Comparison of ENCODE assay signal across 9 cellular contexts in genomic region chr18:26215247-26215970, GRCh38. TPM values are rescaled to one million over a fixed set of nuclear protein-coding genes. Genes with fewer than 3 reads are reported as not detected.
A peak's percentile ranks its signal among the peaks of the same experiment; 100 is the strongest.
DNase-seq lines count a peak whose midpoint lies in the region; ATAC-seq and TF ChIP-seq lines count a peak whose summit lies in the region.
"Had no signal": no experiment of that assay in that cellular context is flagged by ENCODE, and none has a peak within 500 bp of the region (broad histone marks: within the 10 kb centered on the region; RNA-seq: fewer than 3 reads in every experiment).

No MANE protein-coding gene starts in this region.

- no peaks in the 10 kb centered on the region for H3K27me3 Mint-ChIP-seq in T-helper 2 cell treated with Interferon-gamma antibody and Interleukin-4, amounts not matched to agents 5 μg/mL and 100 μg/mL, for 36 hours (ENCODE audit: low read depth)

- H3K79me2 ChIP-seq in mesendoderm (ENCODE audit: control insufficient read depth, insufficient read depth, low read length): no peaks in the 10 kb centered on the region

- H3K9ac ChIP-seq in mesendoderm (ENCODE audit: low read length): no peak overlapping the region

- no peak overlapping the region for H4K5ac ChIP-seq in mesendoderm (ENCODE audit: low read length)

- no CpG with 5 or more reads among the region's 7 CpGs for WGBS in mesendoderm (ENCODE audit: extremely low coverage, insufficient coverage, low lambda C conversion rate)

- no peaks in the 10 kb centered on the region for H3K9me3 ChIP-seq in mucosa of descending colon

- H3K18ac ChIP-seq in mesendoderm (ENCODE audit: low read length): no peak overlapping the region

- H3K36me3 ChIP-seq in mucosa of descending colon (ENCODE audit: low read depth) (no peaks in the 10 kb centered on the region), H7 (replicated peaks; ENCODE audit: control insufficient read depth, insufficient read depth, low read length) (no peaks in the 10 kb centered on the region), mesendoderm (ENCODE audit: control insufficient read depth, insufficient read depth, low read length) (no peaks in the 10 kb centered on the region)

- H3K4me3 ChIP-seq in mucosa of descending colon: no peak overlapping the region
- H3K4me3 ChIP-seq in coronary artery: no peak overlapping the region
- H3K4me3 ChIP-seq in H7 (ENCODE audit: insufficient read depth, low read depth, low read length): no peak overlapping the region
- H3K4me3 ChIP-seq in mesendoderm (ENCODE audit: low read length): no peak overlapping the region

- H3K27ac Mint-ChIP-seq in T-helper 2 cell treated with Interferon-gamma antibody and Interleukin-4, amounts not matched to agents 5 μg/mL and 100 μg/mL, for 36 hours: peak overlapping the region; percentile 98

- no peak overlapping the region for H3K23ac ChIP-seq in mesendoderm (ENCODE audit: low read length)

- H3K36me3 Mint-ChIP-seq in T-helper 2 cell treated with Interferon-gamma antibody and Interleukin-4, amounts not matched to agents 5 μg/mL and 100 μg/mL, for 36 hours (ENCODE audit: low read depth): no peaks in the 10 kb centered on the region

- ATAC-seq in GM19043 (IDR thresholded peaks at IDR 0.05; ENCODE audit: low read depth, unreplicated experiment): peak; percentile 91
- ATAC-seq in HG03025 (IDR thresholded peaks at IDR 0.05; ENCODE audit: low FRiP score, unreplicated experiment): peak; percentile 91
- peak; percentile 85 for ATAC-seq in mucosa of descending colon
- ATAC-seq: Panc1 had no signal

- intact Hi-C loops in mucosa of descending colon (cut with DNase I, micrococcal nuclease): no loop called here

- no peak overlapping the region for H2BK120ac ChIP-seq in mesendoderm (ENCODE audit: low read depth, low read length)

- peaks cover 5% of the 10 kb centered on the region for H3K9me3 Mint-ChIP-seq in T-helper 2 cell treated with Interferon-gamma antibody and Interleukin-4, amounts not matched to agents 5 μg/mL and 100 μg/mL, for 36 hours

- peak; percentile 56 for DNase-seq in T-helper 2 cell treated with Interferon-gamma antibody and Interleukin-4, amounts not matched to agents 5 μg/mL and 100 μg/mL, for 36 hours (ENCODE audit: low spot score)
- DNase-seq in mucosa of descending colon (peak in 1 of 3 donors; percentile 2), coronary artery (ENCODE audit: low spot score) (no peak), H7 (no peak), D341Med (ENCODE audit: low spot score) (no peak), mesendoderm (no peak)

- no peaks in the 10 kb centered on the region for H3K27me3 ChIP-seq in H7 (ENCODE audit: control insufficient read depth, insufficient read depth, low read length)
- no peaks in the 10 kb centered on the region for H3K27me3 ChIP-seq in mesendoderm (ENCODE audit: insufficient read depth, low read length, poor library complexity)

- peaks cover 17% of the 10 kb centered on the region for H3K4me1 Mint-ChIP-seq in T-helper 2 cell treated with Interferon-gamma antibody and Interleukin-4, amounts not matched to agents 5 μg/mL and 100 μg/mL, for 36 hours (ENCODE audit: low read depth)

- no peak overlapping the region for H3K4me2 ChIP-seq in mesendoderm (ENCODE audit: low read length)

- no peaks in the 10 kb centered on the region for H3K4me1 ChIP-seq in mucosa of descending colon (ENCODE audit: low read depth)
- H3K4me1 ChIP-seq in mesendoderm (ENCODE audit: control insufficient read depth, low read depth, low read length): no peaks in the 10 kb centered on the region

- no peak overlapping the region for H2BK5ac ChIP-seq in mesendoderm (ENCODE audit: low read length)

- no peaks in the 10 kb centered on the region for H3K79me1 ChIP-seq in mesendoderm (ENCODE audit: low read length)

- TF ChIP-seq CTCF in mucosa of descending colon (IDR thresholded peaks at IDR 0.05) (no peak), coronary artery (IDR thresholded peaks at IDR 0.05) (no peak)

- H3K27ac ChIP-seq in coronary artery (no peak overlapping the region), mesendoderm (ENCODE audit: low read depth, low read length) (no peak overlapping the region)

- H3K4me3 Mint-ChIP-seq in T-helper 2 cell treated with Interferon-gamma antibody and Interleukin-4, amounts not matched to agents 5 μg/mL and 100 μg/mL, for 36 hours: peak overlapping the region; percentile 89

- no peak overlapping the region for H4K8ac ChIP-seq in mesendoderm (ENCODE audit: low read depth, low read length)

- no peak overlapping the region for H3K56ac ChIP-seq in mesendoderm (ENCODE audit: low read length)

- no peak overlapping the region for H3K4ac ChIP-seq in mesendoderm (ENCODE audit: low read depth, low read length)

- no peak overlapping the region for H2AK5ac ChIP-seq in mesendoderm (ENCODE audit: low read length)

- no peak overlapping the region for H2BK15ac ChIP-seq in mesendoderm (replicated peaks; ENCODE audit: low read depth)

RNA-seq across cellular contexts. Expression of gene TAF4B, which starts 10.8 kb away (rescaled TPM):
- total RNA-seq in mucosa of descending colon: 1 to 10 TPM; 3.4 to 4.1 (median 3.8) TPM
- total RNA-seq in H7 (2014; rRNA removed; shearing (Covaris generic)): 19.1 and 33.5 TPM in 2 replicates
- 12.2 TPM for polyA plus RNA-seq in mesendoderm (2013, experiment 1 of 2)
- 13.0 TPM for polyA plus RNA-seq in mesendoderm (2013, experiment 2 of 2)
